ENCODE assay signal across 13 cellular contexts in the genomic region with DNA sequence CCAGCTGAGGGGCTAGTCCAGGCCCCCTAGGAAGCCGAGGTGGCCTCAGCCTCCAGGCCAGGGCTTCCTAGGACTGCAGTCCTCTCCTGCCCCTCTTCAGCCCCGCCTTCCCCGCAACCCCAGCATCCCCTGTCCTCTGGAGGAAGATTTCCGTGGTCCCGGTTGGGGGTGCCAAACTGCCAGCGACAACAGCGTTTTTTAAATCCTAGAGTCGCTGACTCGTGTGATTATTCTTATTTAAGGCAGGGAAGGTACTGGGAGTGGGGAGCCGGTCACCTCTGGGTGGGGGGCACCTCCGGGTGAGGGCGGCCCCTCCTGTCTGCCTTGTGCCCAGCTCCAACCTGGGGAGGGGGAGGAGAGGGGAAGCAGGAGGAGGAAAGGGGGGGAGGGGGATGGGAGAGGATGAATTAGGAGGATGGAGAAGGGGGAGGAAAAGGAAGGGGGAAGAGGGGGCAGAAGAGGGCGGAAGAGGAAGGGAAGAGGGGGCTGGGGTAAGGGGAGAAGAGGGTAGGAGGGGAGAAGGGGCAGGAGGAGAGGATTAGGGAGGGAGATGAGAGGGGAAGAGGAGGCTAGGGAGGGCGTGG.
A peak's percentile ranks its signal among the peaks of the same experiment; 100 is the strongest.
DNase-seq lines count a peak whose midpoint lies in the region; ATAC-seq and TF ChIP-seq lines count a peak whose summit lies in the region.
"Had no signal": no experiment of that assay in that cellular context is flagged by ENCODE, and none has a peak within 500 bp of the region (broad histone marks: within the 10 kb centered on the region; RNA-seq: fewer than 3 reads in every experiment).

No MANE protein-coding gene starts in this region.

- no peak for ATAC-seq in HG02642 (IDR thresholded peaks at IDR 0.05; ENCODE audit: poor library complexity, unreplicated experiment)

- TF ChIP-seq EP300 in tibial nerve (IDR thresholded peaks at IDR 0.05) = no peak

- H3K4me1 ChIP-seq in tibial nerve = peaks cover 0 to 42% (median 22%) of the 10 kb centered on the region in 4 donors
- H3K4me1 ChIP-seq: parathyroid adenoma had no signal

- H3K4me1 Mint-ChIP-seq in activated naive CD4-positive, alpha-beta T cell treated with anti-CD3 and anti-CD28 coated beads, Interleukin-2, amount 50 U/mL, for 24 hours = peaks cover 7% of the 10 kb centered on the region
- peaks cover 6% of the 10 kb centered on the region for H3K4me1 Mint-ChIP-seq in activated naive CD4-positive, alpha-beta T cell treated with anti-CD3 and anti-CD28 coated beads for 36 hours (ENCODE audit: low read depth)

- H3K4me3 ChIP-seq in tibial nerve = peak overlapping the region in 1 of 4 donors; percentile 59

- CTCF ChIA-PET in activated naive CD4-positive, alpha-beta T cell treated with anti-CD3 and anti-CD28 coated beads for 36 hours (lab: Charles Lee) = interaction anchor here (1.8 kb wide), 1 partner anchor 273 kb away, joined by 4 read pairs; no protein-coding TSS in a partner anchor

- intact Hi-C loops in activated naive CD4-positive, alpha-beta T cell treated with anti-CD3 and anti-CD28 coated beads for 36 hours (cut with micrococcal nuclease) = no loop called here

- peak overlapping the region; percentile 11 for H3K4me3 Mint-ChIP-seq in activated naive CD4-positive, alpha-beta T cell treated with anti-CD3 and anti-CD28 coated beads, Interleukin-2, amount 50 U/mL, for 24 hours
- no peak overlapping the region for H3K4me3 Mint-ChIP-seq in activated naive CD4-positive, alpha-beta T cell treated with anti-CD3 and anti-CD28 coated beads for 36 hours

- 22 to 23% methylated on average over 8 to 9 of the region's 14 CpGs for WGBS in tibial nerve, 2 donors

- H3K27me3 ChIP-seq in tibial nerve = no peaks in the 10 kb centered on the region

- no peak for TF ChIP-seq CTCF in tibial nerve (IDR thresholded peaks at IDR 0.05)

- no peaks in the 10 kb centered on the region for H3K9me3 Mint-ChIP-seq in activated naive CD4-positive, alpha-beta T cell treated with anti-CD3 and anti-CD28 coated beads, Interleukin-2, amount 50 U/mL, for 24 hours
- H3K9me3 Mint-ChIP-seq in activated naive CD4-positive, alpha-beta T cell treated with anti-CD3 and anti-CD28 coated beads for 36 hours = peaks cover 7% of the 10 kb centered on the region

- DNase-seq in activated naive CD4-positive, alpha-beta T cell treated with anti-CD3 and anti-CD28 coated beads for 36 hours = no peak
- peak; percentile 80 for DNase-seq in left kidney (ENCODE audit: low read depth, low spot score)
- DNase-seq in tibial nerve (ENCODE audit: low spot score in 2 of 2) = no peak
- DNase-seq in HT-29 (ENCODE audit: low spot score) = no peak
- DNase-seq in HPDE6-E6E7 (ENCODE audit: extremely low spot score) = no peak
- DNase-seq: activated CD4-positive, CD25-positive, alpha-beta regulatory T cell treated with anti-CD3 and anti-CD28 coated beads, Interleukin-2, amount 50 U/mL, for 72 hours; activated effector memory CD4-positive, alpha-beta T cell treated with Interleukin-2 at 50 U/mL for 16 hours; EL; NCI-H2081 had no signal

- H3K9me3 ChIP-seq in tibial nerve = peaks cover 0 to 13% (median 3%) of the 10 kb centered on the region in 4 donors

- H3K27me3 Mint-ChIP-seq in activated naive CD4-positive, alpha-beta T cell treated with anti-CD3 and anti-CD28 coated beads, Interleukin-2, amount 50 U/mL, for 24 hours = no peaks in the 10 kb centered on the region
- H3K27me3 Mint-ChIP-seq in activated naive CD4-positive, alpha-beta T cell treated with anti-CD3 and anti-CD28 coated beads for 36 hours (ENCODE audit: low read depth) = peaks cover 3% of the 10 kb centered on the region

- TF ChIP-seq POLR2A in tibial nerve (IDR thresholded peaks at IDR 0.05) = no peak

- H3K27ac ChIP-seq in cingulate gyrus (ENCODE audit: low read depth, low read length) = peak overlapping the region; percentile 29
- peak overlapping the region in 3 of 4 donors; percentile 80 to 86 (median 85) for H3K27ac ChIP-seq in tibial nerve
- H3K27ac ChIP-seq: parathyroid adenoma had no signal

- H3K36me3 Mint-ChIP-seq in activated naive CD4-positive, alpha-beta T cell treated with anti-CD3 and anti-CD28 coated beads, Interleukin-2, amount 50 U/mL, for 24 hours = peaks cover 3% of the 10 kb centered on the region
- H3K36me3 Mint-ChIP-seq in activated naive CD4-positive, alpha-beta T cell treated with anti-CD3 and anti-CD28 coated beads for 36 hours (ENCODE audit: low read depth) = no peaks in the 10 kb centered on the region

- no peaks in the 10 kb centered on the region for H3K36me3 ChIP-seq in tibial nerve

- H3K27ac Mint-ChIP-seq in activated naive CD4-positive, alpha-beta T cell treated with anti-CD3 and anti-CD28 coated beads, Interleukin-2, amount 50 U/mL, for 24 hours = no peak overlapping the region
- no peak overlapping the region for H3K27ac Mint-ChIP-seq in activated naive CD4-positive, alpha-beta T cell treated with anti-CD3 and anti-CD28 coated beads for 36 hours
